Comparison of ENCODE assay signal across 10 cellular contexts in genomic region chr2:237171396-237171795, GRCh38.
A peak's percentile ranks its signal among the peaks of the same experiment; 100 is the strongest.
DNase-seq lines count a peak whose midpoint lies in the region; ATAC-seq and TF ChIP-seq lines count a peak whose summit lies in the region.
"Had no signal": no experiment of that assay in that cellular context is flagged by ENCODE, and none has a peak within 500 bp of the region (broad histone marks: within the 10 kb centered on the region; RNA-seq: fewer than 3 reads in every experiment).

No MANE protein-coding gene starts in this region.

- DNase-seq in Ammon's horn (ENCODE audit: low spot score), result peak; percentile 28
- peak; percentile 50 for DNase-seq in Panc1 (ENCODE audit: low read depth, low spot score)
- peak; percentile 94 for DNase-seq in fibroblast of the conjunctiva (ENCODE audit: low read depth)
- DNase-seq in trophoblast cell, result peak; percentile 55 to 89
- no peak for DNase-seq in NCI-H1092 treated with DMSO at 0.1 percent for 48 hours (lab: John Stamatoyannopoulos, UW)
- DNase-seq in ecto neural progenitor cell (ENCODE audit: low spot score), result no peak
- DNase-seq: GDM1; stimulated activated CD4-positive, alpha-beta T cell treated with anti-CD3 and anti-CD28 coated beads, Interleukin-12 subunit alpha, Interleukin-12 subunit beta, amount 100 ng/mL, for 4 hours had no signal

- peak; percentile 93 for ATAC-seq in Panc1
- no peak for ATAC-seq in GM21619 (IDR thresholded peaks at IDR 0.05; ENCODE audit: unreplicated experiment)
- ATAC-seq in HG02623 (IDR thresholded peaks at IDR 0.05; ENCODE audit: unreplicated experiment), result no peak

- peak overlapping the region; percentile 77 for H4K8ac ChIP-seq in trophoblast cell (ENCODE audit: low read depth, low read length)

- H3K27me3 ChIP-seq in Panc1 (ENCODE audit: control insufficient read depth, insufficient read depth, low read length) (no peaks in the 10 kb centered on the region), trophoblast cell (ENCODE audit: insufficient read depth, low read length) (no peaks in the 10 kb centered on the region)

- H3K4me2 ChIP-seq in trophoblast cell (ENCODE audit: low read length), result peak overlapping the region; percentile 44

- peak overlapping the region; percentile 9 for H4K12ac ChIP-seq in trophoblast cell (ENCODE audit: low read depth, low read length)

- peak overlapping the region; percentile 86 for H2BK12ac ChIP-seq in trophoblast cell (ENCODE audit: low read length)

- H2BK5ac ChIP-seq in trophoblast cell (ENCODE audit: low read depth, low read length, poor library complexity), result peak overlapping the region; percentile 88

- peak overlapping the region; percentile 54 for H3K9ac ChIP-seq in trophoblast cell (ENCODE audit: low read length)

- peak overlapping the region; percentile 89 for H3K27ac ChIP-seq in Panc1 (ENCODE audit: low read length)
- H3K27ac ChIP-seq in trophoblast cell (ENCODE audit: low read depth, low read length), result peak overlapping the region; percentile 84

- H3K9me3 ChIP-seq in Panc1 (ENCODE audit: control insufficient read depth, insufficient read depth, low read depth, low read length), result peaks cover 10% of the 10 kb centered on the region; the same call in 1 of the 2 replicates
- H3K9me3 ChIP-seq in trophoblast cell (ENCODE audit: insufficient read depth, low read depth, low read length), result peaks cover 4% of the 10 kb centered on the region

- peak; percentile 25; the same call in 1 of the 2 replicates for TF ChIP-seq CTCF in Panc1 (IDR thresholded peaks at IDR 0.05)

- WGBS in trophoblast cell (ENCODE audit: extremely low coverage, insufficient coverage, insufficient read length), result no CpG with 5 or more reads among the region's 8 CpGs

- H3K4ac ChIP-seq in trophoblast cell (ENCODE audit: low read depth, low read length), result peak overlapping the region; percentile 26

- H2AFZ ChIP-seq in trophoblast cell (ENCODE audit: insufficient read depth, low read length, poor library complexity), result peak overlapping the region; percentile 66

- CTCF ChIA-PET in Panc1 (lab: Charles Lee), result no interaction called here

- peaks cover 15% of the 10 kb centered on the region for H3K79me1 ChIP-seq in trophoblast cell (ENCODE audit: low read length)

- peak overlapping the region; percentile 78 for H4K91ac ChIP-seq in trophoblast cell (ENCODE audit: low read depth, low read length)

- peaks cover 10% of the 10 kb centered on the region for H3K4me1 ChIP-seq in Panc1 (ENCODE audit: control insufficient read depth, insufficient read depth, low read length)
- peaks cover 3 to 4% of the 10 kb centered on the region in 2 experiments for H3K4me1 ChIP-seq in trophoblast cell (ENCODE audit: control insufficient read depth in 1 of 2, insufficient read depth in 2 of 2, low read length in 2 of 2)

- no peaks in the 10 kb centered on the region for H3K79me2 ChIP-seq in trophoblast cell (ENCODE audit: control insufficient read depth, insufficient read depth, low read length, poor library complexity)

- no TSS peak for BruUV-seq in Panc1 (replicated peaks; lab: Mats Ljungman, UMichigan)

- in situ Hi-C loops in Panc1 (cut with HindIII; ENCODE audit: low pct_unique_long_range_greater_than_20kb, low sequenced_read_pairs), result no loop called here

- H2BK120ac ChIP-seq in trophoblast cell (ENCODE audit: insufficient read depth, low read length, poor library complexity), result peak overlapping the region; percentile 50

- no peak overlapping the region for H3K23ac ChIP-seq in trophoblast cell (ENCODE audit: low read length)

- POLR2A ChIA-PET in Panc1 (lab: Charles Lee), result no interaction called here

- intact Hi-C loops in Panc1 (cut with micrococcal nuclease; ENCODE audit: unreplicated experiment), result loop anchor here (5.0 kb wide), 2 partner anchors 51 to 241 kb away; partner anchors contain the start of gene COL6A3

- H3K4me3 ChIP-seq in Panc1 (ENCODE audit: low read depth in 2 of 2, low read length in 2 of 2), result peak overlapping the region; percentile 10 to 19; a peak in 3 of 4 replicates
- no peak overlapping the region for H3K4me3 ChIP-seq in trophoblast cell (ENCODE audit: low read depth, low read length)

- peak overlapping the region; percentile 76 for H3K14ac ChIP-seq in trophoblast cell (ENCODE audit: low read length)

- peak overlapping the region; percentile 70 for H3K18ac ChIP-seq in trophoblast cell (ENCODE audit: low read length)

- no peak overlapping the region for H2AK5ac ChIP-seq in trophoblast cell (ENCODE audit: low read length)

- H3K36me3 ChIP-seq in Panc1 (ENCODE audit: control insufficient read depth, insufficient read depth, low read length) (no peaks in the 10 kb centered on the region), trophoblast cell (ENCODE audit: control insufficient read depth in 1 of 2, insufficient read depth in 2 of 2, low read length in 2 of 2) (no peaks in the 10 kb centered on the region)

Comparison
In these comparisons a context has a peak if more than half of its experiments do, and no peak if none do; other contexts are left out.
1. DNase-seq: peak in Ammon's horn (single experiment), Panc1 (single experiment), fibroblast of the conjunctiva (single experiment) and trophoblast cell (2 of 2); none in NCI-H1092 treated with DMSO at 0.1 percent for 48 hours (single experiment) and ecto neural progenitor cell (single experiment).